ENCODE assay signal across 12 cellular contexts in the genomic region with DNA sequence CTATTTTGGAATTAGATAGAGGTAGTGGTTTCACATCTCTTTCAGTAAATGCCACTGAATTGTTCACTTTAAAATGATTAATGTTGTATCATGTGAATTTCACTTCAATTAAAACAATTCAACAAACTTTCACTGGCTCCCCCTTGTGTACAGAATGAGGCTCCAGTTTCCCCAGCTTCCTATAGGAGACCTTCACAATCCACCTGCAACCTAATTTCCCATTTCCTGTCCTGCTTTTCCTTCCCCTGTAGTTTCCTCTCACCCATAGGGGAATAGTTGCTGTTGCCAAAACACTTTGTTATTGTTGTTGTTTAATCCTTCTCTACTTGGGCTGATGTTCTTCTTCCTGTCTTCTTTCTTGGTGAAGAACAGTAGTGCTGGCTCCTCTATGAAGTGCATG. TPM values are rescaled to one million over a fixed set of nuclear protein-coding genes. Genes with fewer than 3 reads are reported as not detected.
DNase-seq lines count a peak whose midpoint lies in the region; ATAC-seq and TF ChIP-seq lines count a peak whose summit lies in the region.
"Had no signal": no experiment of that assay in that cellular context is flagged by ENCODE, and none has a peak within 500 bp of the region (broad histone marks: within the 10 kb centered on the region; RNA-seq: fewer than 3 reads in every experiment).

No MANE protein-coding gene starts in this region.

- no peaks in the 10 kb centered on the region for H3K27me3 Mint-ChIP-seq in activated CD8-positive, alpha-beta memory T cell treated with anti-CD3 and anti-CD28 coated beads, Interleukin-2, amount 10 ng/mL, durations not matched to agents 7 days and 5 days
- H3K27me3 Mint-ChIP-seq: IgD-negative memory B cell had no signal

- CTCF ChIA-PET in activated CD8-positive, alpha-beta memory T cell treated with anti-CD3 and anti-CD28 coated beads, Interleukin-2, amount 10 ng/mL, durations not matched to agents 7 days and 5 days (lab: Charles Lee): no interaction called here

- ATAC-seq in left lobe of liver (peak; percentile 75), HG03097 (IDR thresholded peaks at IDR 0.05; ENCODE audit: low FRiP score, unreplicated experiment) (no peak)
- ATAC-seq in activated CD8-positive, alpha-beta memory T cell treated with anti-CD3 and anti-CD28 coated beads, Interleukin-2, amount 10 ng/mL, durations not matched to agents 7 days and 5 days: no peak
- ATAC-seq: stimulated activated effector memory CD8-positive, alpha-beta T cell treated with anti-CD3 and anti-CD28 coated beads, Interleukin-12 subunit alpha, Interleukin-12 subunit beta, amount 100 ng/mL, for 72 hours had no signal

- H3K9me3 Mint-ChIP-seq in activated CD8-positive, alpha-beta memory T cell treated with anti-CD3 and anti-CD28 coated beads, Interleukin-2, amount 10 ng/mL, durations not matched to agents 7 days and 5 days (ENCODE audit: low read depth): peaks cover 5% of the 10 kb centered on the region

- H3K36me3 Mint-ChIP-seq in activated CD8-positive, alpha-beta memory T cell treated with anti-CD3 and anti-CD28 coated beads, Interleukin-2, amount 10 ng/mL, durations not matched to agents 7 days and 5 days: no peaks in the 10 kb centered on the region
- H3K36me3 Mint-ChIP-seq: IgD-negative memory B cell; stimulated activated effector memory CD8-positive, alpha-beta T cell treated with anti-CD3 and anti-CD28 coated beads, Interleukin-12 subunit alpha, Interleukin-12 subunit beta, amount 100 ng/mL, for 72 hours had no signal

- peak; percentile 16 for DNase-seq in AG08396 (ENCODE audit: low spot score)
- peak; percentile 20 for DNase-seq in HFF-Myc (ENCODE audit: extremely low read depth, low read depth)
- peak; percentile 19 for DNase-seq in astrocyte of the spinal cord (ENCODE audit: low read depth, low spot score)
- DNase-seq in left lobe of liver (ENCODE audit: low spot score): no peak
- DNase-seq in stimulated activated CD4-positive, alpha-beta T cell treated with anti-CD3 and anti-CD28 coated beads, Interleukin-4, amount 100 ng/mL, for 24 hours: no peak
- no peak for DNase-seq in NCI-H524 treated with DMSO at 0.1 percent for 48 hours (lab: John Stamatoyannopoulos, UW)
- DNase-seq in activated CD8-positive, alpha-beta memory T cell treated with anti-CD3 and anti-CD28 coated beads, Interleukin-2, amount 10 ng/mL, durations not matched to agents 7 days and 5 days: no peak
- DNase-seq: activated CD8-positive, alpha-beta memory T cell treated with anti-CD3 and anti-CD28 coated beads, Interleukin-2, amount 50 U/mL, for 4 hours; occipital lobe had no signal

- H3K4me3 ChIP-seq in HFF-Myc (replicated peaks; ENCODE audit: low read depth, low read length) (no peak overlapping the region), astrocyte of the spinal cord (ENCODE audit: low read depth, low read length) (no peak overlapping the region)

- no peaks in the 10 kb centered on the region for H3K4me1 Mint-ChIP-seq in activated CD8-positive, alpha-beta memory T cell treated with anti-CD3 and anti-CD28 coated beads, Interleukin-2, amount 10 ng/mL, durations not matched to agents 7 days and 5 days
- H3K4me1 Mint-ChIP-seq: IgD-negative memory B cell; stimulated activated effector memory CD8-positive, alpha-beta T cell treated with anti-CD3 and anti-CD28 coated beads, Interleukin-12 subunit alpha, Interleukin-12 subunit beta, amount 100 ng/mL, for 72 hours had no signal

- no peak overlapping the region for H3K27ac Mint-ChIP-seq in activated CD8-positive, alpha-beta memory T cell treated with anti-CD3 and anti-CD28 coated beads, Interleukin-2, amount 10 ng/mL, durations not matched to agents 7 days and 5 days
- H3K27ac Mint-ChIP-seq: IgD-negative memory B cell; stimulated activated effector memory CD8-positive, alpha-beta T cell treated with anti-CD3 and anti-CD28 coated beads, Interleukin-12 subunit alpha, Interleukin-12 subunit beta, amount 100 ng/mL, for 72 hours had no signal

- in situ Hi-C loops in astrocyte of the spinal cord (cut with HindIII; ENCODE audit: low sequenced_read_pairs): no loop called here

- peak; percentile 53 for TF ChIP-seq CTCF in HFF-Myc (IDR thresholded peaks at IDR 0.05; ENCODE audit: low read depth, low read length, missing control alignments)
- peak; percentile 64 for TF ChIP-seq CTCF in astrocyte of the spinal cord (IDR thresholded peaks at IDR 0.05; ENCODE audit: low read depth, low read length)

- no peak overlapping the region for H3K4me3 Mint-ChIP-seq in activated CD8-positive, alpha-beta memory T cell treated with anti-CD3 and anti-CD28 coated beads, Interleukin-2, amount 10 ng/mL, durations not matched to agents 7 days and 5 days
- H3K4me3 Mint-ChIP-seq: stimulated activated effector memory CD8-positive, alpha-beta T cell treated with anti-CD3 and anti-CD28 coated beads, Interleukin-12 subunit alpha, Interleukin-12 subunit beta, amount 100 ng/mL, for 72 hours had no signal

RNA-seq across cellular contexts. Expression of a gene that starts 59.8 kb away (rescaled TPM):
- not detected for total RNA-seq in left lobe of liver
- not detected for total RNA-seq in activated CD8-positive, alpha-beta memory T cell treated with anti-CD3 and anti-CD28 coated beads, Interleukin-2, amount 10 ng/mL, durations not matched to agents 7 days and 5 days

Comparison
In these comparisons a context has a peak if more than half of its experiments do, and no peak if none do; other contexts are left out.
1. DNase-seq: peak in AG08396 (single experiment), HFF-Myc (single experiment) and astrocyte of the spinal cord (single experiment); none in left lobe of liver (single experiment), stimulated activated CD4-positive, alpha-beta T cell treated with anti-CD3 and anti-CD28 coated beads, Interleukin-4, amount 100 ng/mL, for 24 hours (single experiment), NCI-H524 treated with DMSO at 0.1 percent for 48 hours (single experiment) and activated CD8-positive, alpha-beta memory T cell treated with anti-CD3 and anti-CD28 coated beads, Interleukin-2, amount 10 ng/mL, durations not matched to agents 7 days and 5 days (single experiment).